In the genomic region with DNA sequence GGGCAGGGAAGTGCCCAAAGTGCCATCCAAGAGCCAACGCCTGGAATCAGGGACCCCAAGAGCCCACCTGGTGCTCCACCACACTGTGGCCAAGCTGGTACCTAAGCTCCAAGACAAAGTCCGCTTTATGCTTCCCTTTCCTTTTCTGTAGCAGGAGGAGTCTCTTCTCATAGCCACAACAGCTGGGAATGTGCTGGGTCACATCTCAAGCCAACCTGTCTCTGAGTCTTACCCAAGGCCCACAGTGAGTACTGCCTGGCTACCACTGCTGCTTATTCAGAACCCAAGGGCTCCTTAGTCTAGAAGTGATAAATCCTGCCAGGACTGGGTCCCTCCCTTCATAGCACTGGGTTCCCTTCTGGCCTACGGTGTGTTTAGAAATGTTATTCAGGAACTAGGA, we compare ENCODE assay signal across 21 cellular contexts.
"Had no signal": no experiment of that assay in that cellular context is flagged by ENCODE, and none has a peak within 500 bp of the region (broad histone marks: within the 10 kb centered on the region; RNA-seq: fewer than 3 reads in every experiment).

No MANE protein-coding gene starts in this region.

- H3K9ac ChIP-seq: neural progenitor cell, parathyroid adenoma had no signal

- H3K4me2 ChIP-seq: neural progenitor cell had no signal

- H3K4me1 ChIP-seq: neural progenitor cell, parathyroid adenoma, psoas muscle, stomach, tibial artery, transverse colon, upper lobe of right lung, uterus had no signal

- H3K4me3 ChIP-seq: neural progenitor cell, ovary, psoas muscle, stomach, tibial artery, transverse colon, upper lobe of right lung, uterus had no signal

- H3K27me3 ChIP-seq: ovary, stomach, tibial artery, transverse colon, upper lobe of right lung, uterus had no signal

- H3K36me3 ChIP-seq: neural progenitor cell, ovary, stomach, tibial artery, transverse colon, upper lobe of right lung, uterus had no signal

- H3K79me2 ChIP-seq: parathyroid adenoma had no signal

- H2AFZ ChIP-seq: neural progenitor cell, parathyroid adenoma had no signal

- H3K27ac ChIP-seq: neural progenitor cell, ovary, parathyroid adenoma, psoas muscle, stomach, tibial artery, transverse colon, upper lobe of right lung, uterus had no signal

- DNase-seq: naive B cell; naive thymus-derived CD8-positive, alpha-beta T cell; occipital lobe; ovary; posterior cingulate gyrus; psoas muscle; right cardiac atrium; small intestine; stimulated activated CD4-positive, alpha-beta T cell treated with anti-CD3 and anti-CD28 coated beads, Interleukin-15, amount 100 ng/mL, for 24 hours; stimulated activated CD4-positive, alpha-beta T cell treated with anti-CD3 and anti-CD28 coated beads, Interleukin-2, amount 100 ng/mL, for 24 hours; stimulated activated CD4-positive, alpha-beta T cell treated with anti-CD3 and anti-CD28 coated beads, Interleukin-2, amount 100 ng/mL, for 48 hours; stimulated activated CD4-positive, alpha-beta T cell treated with anti-CD3 and anti-CD28 coated beads, Interleukin-4, amount 100 ng/mL, for 24 hours; stimulated activated naive B cell treated with anti-CD40 and anti-IgM and Interleukin-4, amounts not matched to agents 10 μg/mL and 1 μg/mL and 100 μg/mL, for 72 hours; stimulated activated naive CD4-positive, alpha-beta T cell treated with Interleukin-2 at 50 U/mL for 16 hours; stomach; tibial artery; transverse colon; upper lobe of right lung; uterus had no signal

- H3K9me3 ChIP-seq: ovary, uterus had no signal

- FAIRE-seq: small intestine had no signal
